ENCODE assay signal across 6 cellular contexts in genomic region chr1:156194300-156194652, GRCh38. TPM values are rescaled to one million over a fixed set of nuclear protein-coding genes. Genes with fewer than 3 reads are reported as not detected.
DNase-seq lines count a peak whose midpoint lies in the region; ATAC-seq, FAIRE-seq and TF ChIP-seq lines count a peak whose summit lies in the region.

No MANE protein-coding gene starts in this region.

- peaks cover 46 to 58% of the 10 kb centered on the region in 2 donors for H3K4me1 Mint-ChIP-seq in natural killer cell treated with Interleukin-12 subunit alpha and Interleukin-12 subunit beta and Interleukin-15 and Interleukin-18, amount 100 ng/mL, for 72 hours (ENCODE audit: low read depth in 2 of 2)

- DNase-seq in NCI-H2227 (lab: John Stamatoyannopoulos, UW; ENCODE audit: unreplicated experiment) (peak; percentile 61), NCI-H2227 treated with DMSO at 0.1 percent for 48 hours (lab: John Stamatoyannopoulos, UW) (no peak), body of pancreas (no peak), activated gamma-delta T cell (lab: John Stamatoyannopoulos, UW) (no peak), GM12891 (ENCODE audit: insufficient read length, low spot score) (no peak)
- no peak for DNase-seq in natural killer cell treated with Interleukin-12 subunit alpha and Interleukin-12 subunit beta and Interleukin-15 and Interleukin-18, amount 100 ng/mL, for 72 hours (ENCODE audit: low spot score)

- no peaks in the 10 kb centered on the region for H3K9me3 ChIP-seq in body of pancreas

- H3K36me3 ChIP-seq in body of pancreas (replicated peaks in 1 of 2; ENCODE audit: insufficient read depth in 1 of 2, low read depth in 2 of 2), result no peaks in the 10 kb centered on the region

- H3K27ac ChIP-seq in body of pancreas, result peak overlapping the region; percentile 11 to 83 (median 66)

- H3K4me3 ChIP-seq in body of pancreas, result peak overlapping the region; percentile 88 to 90

- no peak for TF ChIP-seq CTCF in body of pancreas (IDR thresholded peaks at IDR 0.05)

- intact Hi-C loops in body of pancreas (cut with DNase I), result no loop called here

- H3K9me3 Mint-ChIP-seq in natural killer cell treated with Interleukin-12 subunit alpha and Interleukin-12 subunit beta and Interleukin-15 and Interleukin-18, amount 100 ng/mL, for 72 hours, result no peaks in the 10 kb centered on the region

- H3K27me3 ChIP-seq in body of pancreas, result no peaks in the 10 kb centered on the region

- 13 to 25% methylated on average over 7 to 14 of the region's 14 CpGs for WGBS in body of pancreas, 2 donors

- no peak for ATAC-seq in body of pancreas
- peak; percentile 1 to 17 for ATAC-seq in natural killer cell treated with Interleukin-12 subunit alpha and Interleukin-12 subunit beta and Interleukin-15 and Interleukin-18, amount 100 ng/mL, for 72 hours

- H3K4me1 ChIP-seq in body of pancreas, result peaks cover 26% of the 10 kb centered on the region

- TF ChIP-seq POLR2A in body of pancreas (IDR thresholded peaks at IDR 0.05) (no peak), GM12891 (IDR thresholded peaks at IDR 0.05; ENCODE audit: low read depth, low read length) (no peak)

- FAIRE-seq in GM12891 (lab: Jason Lieb, UNC), result no peak

- peaks cover 16% of the 10 kb centered on the region for H3K36me3 Mint-ChIP-seq in natural killer cell treated with Interleukin-12 subunit alpha and Interleukin-12 subunit beta and Interleukin-15 and Interleukin-18, amount 100 ng/mL, for 72 hours

- peak overlapping the region; percentile 99 for H3K4me3 Mint-ChIP-seq in natural killer cell treated with Interleukin-12 subunit alpha and Interleukin-12 subunit beta and Interleukin-15 and Interleukin-18, amount 100 ng/mL, for 72 hours

- H3K27ac Mint-ChIP-seq in natural killer cell treated with Interleukin-12 subunit alpha and Interleukin-12 subunit beta and Interleukin-15 and Interleukin-18, amount 100 ng/mL, for 72 hours, result peak overlapping the region; percentile 89 to 97

- no peaks in the 10 kb centered on the region for H3K27me3 Mint-ChIP-seq in natural killer cell treated with Interleukin-12 subunit alpha and Interleukin-12 subunit beta and Interleukin-15 and Interleukin-18, amount 100 ng/mL, for 72 hours

TF ChIP-seq in GM12891, 5 proteins besides CTCF, POLR2A, EP300 and RAD21:
- TF ChIP-seq TAF1 (IDR thresholded peaks at IDR 0.05; ENCODE audit: low read depth, low read length) (no peak), POU2F2 (IDR thresholded peaks at IDR 0.05; ENCODE audit: low read depth, low read length) (no peak), PAX5 (IDR thresholded peaks at IDR 0.05; ENCODE audit: insufficient read depth, low read length, severe bottlenecking) (no peak), POLR2AphosphoS5 (IDR thresholded peaks at IDR 0.05; ENCODE audit: low read depth, low read length) (no peak), SPI1 (IDR thresholded peaks at IDR 0.05; ENCODE audit: low read depth, low read length) (no peak)

RNA-seq across cellular contexts. Expression of gene SLC25A44, which starts 0.4 kb away (rescaled TPM):
- total RNA-seq in body of pancreas, result 10 to 100 TPM in 1 of 2 donors, 1 to 10 TPM in 1; 5.2 to 13.2 TPM
- 10 to 100 TPM; 54.4 to 56.6 TPM for total RNA-seq in natural killer cell treated with Interleukin-12 subunit alpha and Interleukin-12 subunit beta and Interleukin-15 and Interleukin-18, amount 100 ng/mL, for 72 hours
- 14.1 TPM for polyA plus RNA-seq in GM12891 (2012; ENCODE audit: low read depth, missing spikeins)

RNA-seq across cellular contexts. Expression of gene PMF1, which starts 18.5 kb away (rescaled TPM):
- 10 to 100 TPM; 37.6 to 43.1 TPM for total RNA-seq in body of pancreas
- 100 to 1,000 TPM in 1 of 2 donors, 10 to 100 TPM in 1; 90.6 to 105 TPM for total RNA-seq in natural killer cell treated with Interleukin-12 subunit alpha and Interleukin-12 subunit beta and Interleukin-15 and Interleukin-18, amount 100 ng/mL, for 72 hours
- 49.7 TPM for polyA plus RNA-seq in GM12891 (2012; ENCODE audit: low read depth, missing spikeins)

RNA-seq across cellular contexts. Expression of gene SEMA4A, which starts 40.9 kb away (rescaled TPM):
- total RNA-seq in body of pancreas, result 10 to 100 TPM in 1 of 2 donors, 1 to 10 TPM in 1; 2.6 to 11.9 TPM
- 10 to 100 TPM in 1 of 2 donors, 1 to 10 TPM in 1; 3.9 to 16.6 TPM for total RNA-seq in natural killer cell treated with Interleukin-12 subunit alpha and Interleukin-12 subunit beta and Interleukin-15 and Interleukin-18, amount 100 ng/mL, for 72 hours
- 26.3 TPM for polyA plus RNA-seq in GM12891 (2012; ENCODE audit: low read depth, missing spikeins)

RNA-seq across cellular contexts. Expression of gene BGLAP, which starts 47.7 kb away (rescaled TPM):
- under 1 TPM in 1 of 2 donors, not detected in 1; 0.52 TPM for total RNA-seq in body of pancreas
- 1 to 10 TPM; 1.8 to 2.3 TPM for total RNA-seq in natural killer cell treated with Interleukin-12 subunit alpha and Interleukin-12 subunit beta and Interleukin-15 and Interleukin-18, amount 100 ng/mL, for 72 hours
- 0.39 TPM for polyA plus RNA-seq in GM12891 (2012; ENCODE audit: low read depth, missing spikeins)

RNA-seq across cellular contexts. Expression of gene PAQR6, which starts 53.6 kb away (rescaled TPM):
- under 1 TPM in 1 of 2 donors, not detected in 1; 0.33 TPM for total RNA-seq in body of pancreas
- total RNA-seq in natural killer cell treated with Interleukin-12 subunit alpha and Interleukin-12 subunit beta and Interleukin-15 and Interleukin-18, amount 100 ng/mL, for 72 hours, result 1 to 10 TPM; 5.9 to 9.5 TPM
- 3.2 TPM for polyA plus RNA-seq in GM12891 (2012; ENCODE audit: low read depth, missing spikeins)
